Comparison of ENCODE assay signal across 1 cellular context in the genomic region with DNA sequence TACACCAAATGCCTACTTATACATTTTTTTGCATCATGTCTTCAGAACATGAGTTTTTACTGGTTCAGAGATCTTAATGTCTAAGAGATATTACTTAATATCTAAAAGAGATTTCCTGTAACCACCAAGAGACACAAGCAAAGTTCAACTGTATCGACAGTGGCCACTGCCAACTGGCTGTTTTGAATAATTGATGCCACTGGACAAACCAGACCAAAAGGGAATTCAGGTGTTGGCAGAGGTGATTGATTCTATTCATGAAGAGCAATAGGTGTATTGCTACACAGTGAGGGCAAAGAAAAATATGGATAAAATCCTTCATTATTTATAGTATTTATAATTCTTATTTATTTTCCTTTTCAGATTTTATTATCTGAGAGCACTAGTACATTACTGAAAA.
TF ChIP-seq lines count a peak whose summit lies in the region.

No MANE protein-coding gene starts in this region.

TF ChIP-seq in HepG2, 621 proteins besides CTCF, POLR2A, EP300 and RAD21 (continued from another document):
- TF ChIP-seq, protein P1, sequence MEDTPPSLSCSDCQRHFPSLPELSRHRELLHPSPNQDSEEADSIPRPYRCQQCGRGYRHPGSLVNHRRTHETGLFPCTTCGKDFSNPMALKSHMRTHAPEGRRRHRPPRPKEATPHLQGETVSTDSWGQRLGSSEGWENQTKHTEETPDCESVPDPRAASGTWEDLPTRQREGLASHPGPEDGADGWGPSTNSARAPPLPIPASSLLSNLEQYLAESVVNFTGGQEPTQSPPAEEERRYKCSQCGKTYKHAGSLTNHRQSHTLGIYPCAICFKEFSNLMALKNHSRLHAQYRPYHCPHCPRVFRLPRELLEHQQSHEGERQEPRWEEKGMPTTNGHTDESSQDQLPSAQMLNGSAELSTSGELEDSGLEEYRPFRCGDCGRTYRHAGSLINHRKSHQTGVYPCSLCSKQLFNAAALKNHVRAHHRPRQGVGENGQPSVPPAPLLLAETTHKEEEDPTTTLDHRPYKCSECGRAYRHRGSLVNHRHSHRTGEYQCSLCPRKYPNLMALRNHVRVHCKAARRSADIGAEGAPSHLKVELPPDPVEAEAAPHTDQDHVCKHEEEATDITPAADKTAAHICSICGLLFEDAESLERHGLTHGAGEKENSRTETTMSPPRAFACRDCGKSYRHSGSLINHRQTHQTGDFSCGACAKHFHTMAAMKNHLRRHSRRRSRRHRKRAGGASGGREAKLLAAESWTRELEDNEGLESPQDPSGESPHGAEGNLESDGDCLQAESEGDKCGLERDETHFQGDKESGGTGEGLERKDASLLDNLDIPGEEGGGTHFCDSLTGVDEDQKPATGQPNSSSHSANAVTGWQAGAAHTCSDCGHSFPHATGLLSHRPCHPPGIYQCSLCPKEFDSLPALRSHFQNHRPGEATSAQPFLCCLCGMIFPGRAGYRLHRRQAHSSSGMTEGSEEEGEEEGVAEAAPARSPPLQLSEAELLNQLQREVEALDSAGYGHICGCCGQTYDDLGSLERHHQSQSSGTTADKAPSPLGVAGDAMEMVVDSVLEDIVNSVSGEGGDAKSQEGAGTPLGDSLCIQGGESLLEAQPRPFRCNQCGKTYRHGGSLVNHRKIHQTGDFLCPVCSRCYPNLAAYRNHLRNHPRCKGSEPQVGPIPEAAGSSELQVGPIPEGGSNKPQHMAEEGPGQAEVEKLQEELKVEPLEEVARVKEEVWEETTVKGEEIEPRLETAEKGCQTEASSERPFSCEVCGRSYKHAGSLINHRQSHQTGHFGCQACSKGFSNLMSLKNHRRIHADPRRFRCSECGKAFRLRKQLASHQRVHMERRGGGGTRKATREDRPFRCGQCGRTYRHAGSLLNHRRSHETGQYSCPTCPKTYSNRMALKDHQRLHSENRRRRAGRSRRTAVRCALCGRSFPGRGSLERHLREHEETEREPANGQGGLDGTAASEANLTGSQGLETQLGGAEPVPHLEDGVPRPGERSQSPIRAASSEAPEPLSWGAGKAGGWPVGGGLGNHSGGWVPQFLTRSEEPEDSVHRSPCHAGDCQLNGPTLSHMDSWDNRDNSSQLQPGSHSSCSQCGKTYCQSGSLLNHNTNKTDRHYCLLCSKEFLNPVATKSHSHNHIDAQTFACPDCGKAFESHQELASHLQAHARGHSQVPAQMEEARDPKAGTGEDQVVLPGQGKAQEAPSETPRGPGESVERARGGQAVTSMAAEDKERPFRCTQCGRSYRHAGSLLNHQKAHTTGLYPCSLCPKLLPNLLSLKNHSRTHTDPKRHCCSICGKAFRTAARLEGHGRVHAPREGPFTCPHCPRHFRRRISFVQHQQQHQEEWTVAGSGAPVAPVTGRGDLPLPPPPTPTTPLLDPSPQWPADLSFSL (CRISPR knock-in tag; IDR thresholded peaks at IDR 0.05): no peak
- TF ChIP-seq ZNF24 (IDR thresholded peaks at IDR 0.05) (no peak), CAMTA2 (CRISPR knock-in tag; IDR thresholded peaks at IDR 0.05; ENCODE audit: borderline replicate concordance) (no peak), ZNF367 (CRISPR knock-in tag; IDR thresholded peaks at IDR 0.05; ENCODE audit: borderline replicate concordance) (no peak)
